1 cellular context compared by ENCODE assay signal in the genomic region with DNA sequence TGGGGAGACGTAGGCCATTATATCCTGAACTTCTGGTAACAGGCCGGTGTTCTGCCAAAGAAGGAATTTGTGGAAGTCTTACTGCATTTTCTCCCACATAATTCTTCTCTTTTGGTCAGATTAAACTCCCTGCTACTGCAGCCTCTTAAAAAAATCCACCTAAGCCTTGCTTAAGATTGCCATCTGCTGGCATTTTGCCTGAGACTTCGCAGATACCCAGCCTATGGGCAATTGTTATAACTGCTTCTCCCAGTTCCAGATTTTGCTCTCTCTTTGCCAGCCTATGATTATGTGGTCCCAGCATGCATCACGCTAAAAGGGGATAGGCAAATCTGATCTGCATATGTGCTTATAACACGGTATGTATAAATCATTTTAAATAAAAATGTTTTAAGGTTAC.
TF ChIP-seq lines count a peak whose summit lies in the region.

No MANE protein-coding gene starts in this region.

TF ChIP-seq in GM23338, 12 proteins besides CTCF, POLR2A, EP300 and RAD21 (continued from another document):
- TF ChIP-seq, protein P1, sequence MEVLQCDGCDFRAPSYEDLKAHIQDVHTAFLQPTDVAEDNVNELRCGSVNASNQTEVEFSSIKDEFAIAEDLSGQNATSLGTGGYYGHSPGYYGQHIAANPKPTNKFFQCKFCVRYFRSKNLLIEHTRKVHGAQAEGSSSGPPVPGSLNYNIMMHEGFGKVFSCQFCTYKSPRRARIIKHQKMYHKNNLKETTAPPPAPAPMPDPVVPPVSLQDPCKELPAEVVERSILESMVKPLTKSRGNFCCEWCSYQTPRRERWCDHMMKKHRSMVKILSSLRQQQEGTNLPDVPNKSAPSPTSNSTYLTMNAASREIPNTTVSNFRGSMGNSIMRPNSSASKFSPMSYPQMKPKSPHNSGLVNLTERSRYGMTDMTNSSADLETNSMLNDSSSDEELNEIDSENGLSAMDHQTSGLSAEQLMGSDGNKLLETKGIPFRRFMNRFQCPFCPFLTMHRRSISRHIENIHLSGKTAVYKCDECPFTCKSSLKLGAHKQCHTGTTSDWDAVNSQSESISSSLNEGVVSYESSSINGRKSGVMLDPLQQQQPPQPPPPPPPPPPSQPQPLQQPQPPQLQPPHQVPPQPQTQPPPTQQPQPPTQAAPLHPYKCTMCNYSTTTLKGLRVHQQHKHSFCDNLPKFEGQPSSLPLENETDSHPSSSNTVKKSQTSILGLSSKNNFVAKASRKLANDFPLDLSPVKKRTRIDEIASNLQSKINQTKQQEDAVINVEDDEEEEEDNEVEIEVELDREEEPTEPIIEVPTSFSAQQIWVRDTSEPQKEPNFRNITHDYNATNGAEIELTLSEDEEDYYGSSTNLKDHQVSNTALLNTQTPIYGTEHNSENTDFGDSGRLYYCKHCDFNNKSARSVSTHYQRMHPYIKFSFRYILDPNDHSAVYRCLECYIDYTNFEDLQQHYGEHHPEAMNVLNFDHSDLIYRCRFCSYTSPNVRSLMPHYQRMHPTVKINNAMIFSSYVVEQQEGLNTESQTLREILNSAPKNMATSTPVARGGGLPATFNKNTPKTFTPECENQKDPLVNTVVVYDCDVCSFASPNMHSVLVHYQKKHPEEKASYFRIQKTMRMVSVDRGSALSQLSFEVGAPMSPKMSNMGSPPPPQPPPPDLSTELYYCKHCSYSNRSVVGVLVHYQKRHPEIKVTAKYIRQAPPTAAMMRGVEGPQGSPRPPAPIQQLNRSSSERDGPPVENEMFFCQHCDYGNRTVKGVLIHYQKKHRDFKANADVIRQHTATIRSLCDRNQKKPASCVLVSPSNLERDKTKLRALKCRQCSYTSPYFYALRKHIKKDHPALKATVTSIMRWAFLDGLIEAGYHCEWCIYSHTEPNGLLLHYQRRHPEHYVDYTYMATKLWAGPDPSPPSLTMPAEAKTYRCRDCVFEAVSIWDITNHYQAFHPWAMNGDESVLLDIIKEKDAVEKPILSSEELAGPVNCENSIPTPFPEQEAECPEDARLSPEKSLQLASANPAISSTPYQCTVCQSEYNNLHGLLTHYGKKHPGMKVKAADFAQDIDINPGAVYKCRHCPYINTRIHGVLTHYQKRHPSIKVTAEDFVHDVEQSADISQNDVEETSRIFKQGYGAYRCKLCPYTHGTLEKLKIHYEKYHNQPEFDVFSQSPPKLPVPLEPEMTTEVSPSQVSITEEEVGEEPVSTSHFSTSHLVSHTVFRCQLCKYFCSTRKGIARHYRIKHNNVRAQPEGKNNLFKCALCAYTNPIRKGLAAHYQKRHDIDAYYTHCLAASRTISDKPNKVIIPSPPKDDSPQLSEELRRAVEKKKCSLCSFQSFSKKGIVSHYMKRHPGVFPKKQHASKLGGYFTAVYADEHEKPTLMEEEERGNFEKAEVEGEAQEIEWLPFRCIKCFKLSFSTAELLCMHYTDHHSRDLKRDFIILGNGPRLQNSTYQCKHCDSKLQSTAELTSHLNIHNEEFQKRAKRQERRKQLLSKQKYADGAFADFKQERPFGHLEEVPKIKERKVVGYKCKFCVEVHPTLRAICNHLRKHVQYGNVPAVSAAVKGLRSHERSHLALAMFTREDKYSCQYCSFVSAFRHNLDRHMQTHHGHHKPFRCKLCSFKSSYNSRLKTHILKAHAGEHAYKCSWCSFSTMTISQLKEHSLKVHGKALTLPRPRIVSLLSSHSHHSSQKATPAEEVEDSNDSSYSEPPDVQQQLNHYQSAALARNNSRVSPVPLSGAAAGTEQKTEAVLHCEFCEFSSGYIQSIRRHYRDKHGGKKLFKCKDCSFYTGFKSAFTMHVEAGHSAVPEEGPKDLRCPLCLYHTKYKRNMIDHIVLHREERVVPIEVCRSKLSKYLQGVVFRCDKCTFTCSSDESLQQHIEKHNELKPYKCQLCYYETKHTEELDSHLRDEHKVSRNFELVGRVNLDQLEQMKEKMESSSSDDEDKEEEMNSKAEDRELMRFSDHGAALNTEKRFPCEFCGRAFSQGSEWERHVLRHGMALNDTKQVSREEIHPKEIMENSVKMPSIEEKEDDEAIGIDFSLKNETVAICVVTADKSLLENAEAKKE (CRISPR knock-in tag; IDR thresholded peaks at IDR 0.05) = no peak
- TF ChIP-seq NANOG (IDR thresholded peaks at IDR 0.05; ENCODE audit: borderline replicate concordance) (no peak), CREB1 (CRISPR knock-in tag; IDR thresholded peaks at IDR 0.05; ENCODE audit: low read depth) (no peak), EZH2 (IDR thresholded peaks at IDR 0.05; ENCODE audit: low read depth, unreplicated experiment) (no peak), STAT1 (IDR thresholded peaks at IDR 0.05; ENCODE audit: unreplicated experiment) (no peak)
TF ChIP-seq in GM23338: peak in this region for 0.
